ENCODE assay signal across 27 cellular contexts in the genomic region with DNA sequence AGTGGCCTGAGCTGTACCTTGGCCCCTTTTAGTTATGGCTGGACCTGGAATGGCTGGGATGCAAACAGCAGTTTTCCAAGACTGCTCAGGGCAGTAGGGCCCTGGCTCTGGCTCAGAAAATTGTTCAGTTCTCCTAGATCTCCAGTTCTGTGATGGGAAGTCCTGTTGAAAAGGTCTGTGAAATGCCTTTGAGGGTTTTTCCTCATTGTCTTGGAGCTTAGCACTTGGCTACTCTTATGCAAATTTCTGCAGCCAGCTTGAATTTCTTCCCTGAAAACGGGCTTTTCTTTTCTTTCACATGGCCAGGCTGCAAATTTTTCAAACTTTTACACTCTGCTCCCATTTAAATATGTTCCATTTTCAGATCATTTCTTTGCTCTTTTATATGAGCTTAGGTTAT. TPM values are rescaled to one million over a fixed set of nuclear protein-coding genes. Genes with fewer than 3 reads are reported as not detected.
"Had no signal": no experiment of that assay in that cellular context is flagged by ENCODE, and none has a peak within 500 bp of the region (broad histone marks: within the 10 kb centered on the region; RNA-seq: fewer than 3 reads in every experiment).

No MANE protein-coding gene starts in this region.

- DNase-seq: naive B cell; naive thymus-derived CD8-positive, alpha-beta T cell; nephron progenitor cell; nucleus accumbens; pancreas; retina; right lobe of liver; sigmoid colon; small intestine; stimulated activated CD4-positive, alpha-beta T cell treated with anti-CD3 and anti-CD28 coated beads, Interleukin-15, amount 100 ng/mL, for 24 hours; stimulated activated CD4-positive, alpha-beta T cell treated with anti-CD3 and anti-CD28 coated beads, Interleukin-2, amount 100 ng/mL, for 24 hours; stimulated activated CD4-positive, alpha-beta T cell treated with anti-CD3 and anti-CD28 coated beads, Interleukin-2, amount 100 ng/mL, for 48 hours; stimulated activated CD4-positive, alpha-beta T cell treated with anti-CD3 and anti-CD28 coated beads, Interleukin-4, amount 100 ng/mL, for 24 hours; stimulated activated naive B cell treated with anti-CD40 and anti-IgM and Interleukin-4, amounts not matched to agents 10 μg/mL and 1 μg/mL and 100 μg/mL, for 72 hours; stimulated activated naive CD4-positive, alpha-beta T cell treated with Interleukin-2 at 50 U/mL for 16 hours; stomach; thyroid gland; trophoblast cell; upper lobe of left lung had no signal

- H3K4me3 ChIP-seq: pancreas, prostate gland, right atrium auricular region, right lobe of liver, sigmoid colon, stomach, thoracic aorta, thyroid gland, tibial nerve, upper lobe of left lung, vagina had no signal

- H3K27me3 ChIP-seq: neutrophil, pancreas, right atrium auricular region, right lobe of liver, sigmoid colon, stomach, thyroid gland, tibial nerve, upper lobe of left lung, vagina had no signal

- H3K27ac ChIP-seq: neutrophil, pancreas, prostate gland, right atrium auricular region, right lobe of liver, sigmoid colon, stomach, thoracic aorta, thyroid gland, tibial nerve, upper lobe of left lung, vagina had no signal

- H3K36me3 ChIP-seq: neutrophil, pancreas, prostate gland, right atrium auricular region, right lobe of liver, sigmoid colon, stomach, thoracic aorta, thyroid gland, tibial nerve, upper lobe of left lung, vagina had no signal

- H3K9me3 ChIP-seq: neutrophil, pancreas, prostate gland, right lobe of liver, thyroid gland, upper lobe of left lung, vagina had no signal

- ATAC-seq: naive thymus-derived CD8-positive, alpha-beta T cell; natural killer cell treated with Interleukin-12 subunit alpha and Interleukin-12 subunit beta and Interleukin-15 and Interleukin-18, amount 100 ng/mL, for 72 hours; pancreas; right lobe of liver; stimulated activated effector memory CD8-positive, alpha-beta T cell treated with anti-CD3 and anti-CD28 coated beads, Interleukin-12 subunit alpha, Interleukin-12 subunit beta, amount 100 ng/mL, for 72 hours; stimulated activated naive B cell treated with anti-CD40 and anti-IgM and Interleukin-4, amounts not matched to agents 10 μg/mL and 1 μg/mL and 100 μg/mL, for 72 hours had no signal

- H3K4me1 ChIP-seq: pancreas, prostate gland, right atrium auricular region, right lobe of liver, sigmoid colon, stomach, thyroid gland, tibial nerve, upper lobe of left lung, vagina had no signal

RNA-seq across cellular contexts. Expression of gene OR4A15, which starts 33.2 kb away (rescaled TPM):
- polyA plus RNA-seq: naive thymus-derived CD8-positive, alpha-beta T cell; pancreas; sigmoid colon; small intestine; stomach had no signal

RNA-seq across cellular contexts. Expression of gene OR4A16, which starts 58.0 kb away (rescaled TPM):
- polyA plus RNA-seq: naive thymus-derived CD8-positive, alpha-beta T cell; pancreas; sigmoid colon; small intestine; stomach had no signal
